6 cellular contexts compared by ENCODE assay signal in genomic region chr1:237690656-237691055, GRCh38.
"Had no signal": no experiment of that assay in that cellular context is flagged by ENCODE, and none has a peak within 500 bp of the region (broad histone marks: within the 10 kb centered on the region; RNA-seq: fewer than 3 reads in every experiment).

No MANE protein-coding gene starts in this region.

- ATAC-seq: HepG2, K562 had no signal

- FAIRE-seq: HepG2, HTR-8/SVneo, K562 had no signal

- H3K27ac ChIP-seq: HL-60 had no signal

- H3K4me3 ChIP-seq: K562 had no signal

- DNase-seq: IMR-90, KBM-7 had no signal
